ENCODE assay signal across 17 cellular contexts in the genomic region with DNA sequence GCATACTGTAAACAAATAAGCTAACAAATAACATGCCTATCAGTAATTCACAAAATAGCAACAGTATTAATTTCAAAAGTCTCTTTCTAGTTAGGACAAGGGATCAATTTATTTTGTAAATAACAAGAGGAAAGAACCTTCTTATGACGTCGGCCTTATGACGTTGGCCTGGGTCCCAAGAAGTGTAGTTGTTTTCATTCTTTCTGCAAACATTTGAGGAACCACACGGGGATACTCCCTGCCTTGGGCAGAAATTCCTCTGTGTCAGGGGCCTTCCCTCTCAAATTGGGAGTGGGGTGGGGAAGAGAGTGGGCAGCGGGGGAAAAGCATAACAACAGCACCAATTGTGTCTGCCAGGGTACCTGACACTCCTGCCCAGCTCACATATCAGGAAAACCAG. TPM values are rescaled to one million over a fixed set of nuclear protein-coding genes. Genes with fewer than 3 reads are reported as not detected.
DNase-seq lines count a peak whose midpoint lies in the region; ATAC-seq and TF ChIP-seq lines count a peak whose summit lies in the region.
"Had no signal": no experiment of that assay in that cellular context is flagged by ENCODE, and none has a peak within 500 bp of the region (broad histone marks: within the 10 kb centered on the region; RNA-seq: fewer than 3 reads in every experiment).

No MANE protein-coding gene starts in this region.

- H3K27me3 Mint-ChIP-seq in Caco-2 (ENCODE audit: insufficient read depth, unreplicated experiment) (no peaks in the 10 kb centered on the region), natural killer cell (ENCODE audit: low read depth in 2 of 2) (peaks cover 32 to 49% of the 10 kb centered on the region in 2 donors), progenitor cell of endocrine pancreas (no peaks in the 10 kb centered on the region)

- H3K9me3 ChIP-seq in Caco-2 (no peaks in the 10 kb centered on the region), adipocyte (ENCODE audit: control insufficient read depth, low read length) (no peaks in the 10 kb centered on the region)

- no peak overlapping the region for H3K27ac ChIP-seq in foreskin keratinocyte
- H3K27ac ChIP-seq: GM23248 had no signal

- peak in 1 of 2 experiments; percentile 7 for DNase-seq in Caco-2
- peak; percentile 51 for DNase-seq in adipocyte (ENCODE audit: low read depth)
- no peak for DNase-seq in foreskin keratinocyte
- DNase-seq in renal cortical epithelial cell (ENCODE audit: low read depth): peak; percentile 28
- DNase-seq in natural killer cell: no peak
- no peak for DNase-seq in progenitor cell of endocrine pancreas (ENCODE audit: low spot score, unreplicated experiment)
- no peak for DNase-seq in GDM1 (lab: John Stamatoyannopoulos, UW)
- DNase-seq: activated CD4-positive, alpha-beta T cell treated with anti-CD3 and anti-CD28 coated beads for 48 hours; aorta; GM23248; naive thymus-derived CD4-positive, alpha-beta T cell; NCI-H2171 treated with DMSO at 0.1 percent for 48 hours; stimulated activated CD8-positive, alpha-beta memory T cell treated with anti-CD3 and anti-CD28 coated beads, Interleukin-4, amount 100 ng/mL, for 48 hours; T-helper 1 cell had no signal

- H3K4me1 Mint-ChIP-seq in Caco-2 (ENCODE audit: low read depth, unreplicated experiment) (peaks cover 14% of the 10 kb centered on the region), natural killer cell (peaks cover 0 to 4% of the 10 kb centered on the region in 2 donors), progenitor cell of endocrine pancreas (ENCODE audit: low read depth) (peaks cover 5% of the 10 kb centered on the region)

- H3K36me3 ChIP-seq in Caco-2 (ENCODE audit: control insufficient read depth, insufficient read depth, low read length) (no peaks in the 10 kb centered on the region), adipocyte (ENCODE audit: control insufficient read depth, insufficient read depth, low read length, severe bottlenecking) (no peaks in the 10 kb centered on the region)

- no peak overlapping the region for H3K9ac ChIP-seq in adipocyte (ENCODE audit: low read length)
- H3K9ac ChIP-seq: GM23248 had no signal

- H3K4me3 Mint-ChIP-seq in Caco-2 (ENCODE audit: unreplicated experiment): peak overlapping the region; percentile 90
- H3K4me3 Mint-ChIP-seq in natural killer cell: no peak overlapping the region
- no peak overlapping the region for H3K4me3 Mint-ChIP-seq in progenitor cell of endocrine pancreas (ENCODE audit: low read depth)
- H3K4me3 Mint-ChIP-seq: B cell had no signal

- TF ChIP-seq CTCF in Caco-2 (IDR thresholded peaks at IDR 0.05; ENCODE audit: insufficient read depth in 1 of 2, low read depth in 1 of 2, low read length in 1 of 2, severe bottlenecking in 1 of 2, unreplicated experiment in 1 of 2) (no peak), foreskin keratinocyte (conservative IDR thresholded peaks at IDR 0.05) (no peak), natural killer cell (IDR thresholded peaks at IDR 0.05) (no peak), progenitor cell of endocrine pancreas (IDR thresholded peaks at IDR 0.05; ENCODE audit: unreplicated experiment) (no peak)

- peak overlapping the region; percentile 63 for H3K4me3 ChIP-seq in Caco-2 (ENCODE audit: low read depth, low read length)
- H3K4me3 ChIP-seq in adipocyte (ENCODE audit: low read length): no peak overlapping the region
- H3K4me3 ChIP-seq: GM12878, GM23248 had no signal

- H3K27ac Mint-ChIP-seq in Caco-2 (ENCODE audit: unreplicated experiment) (peak overlapping the region; percentile 81), natural killer cell (no peak overlapping the region), progenitor cell of endocrine pancreas (no peak overlapping the region)
- H3K27ac Mint-ChIP-seq: B cell; naive thymus-derived CD4-positive, alpha-beta T cell had no signal

- BruUV-seq in Caco-2 (replicated peaks; lab: Mats Ljungman, UMichigan): no TSS peak

- CTCF ChIA-PET in Caco-2 (lab: Charles Lee): no interaction called here

- H3K9me3 Mint-ChIP-seq in Caco-2 (ENCODE audit: unreplicated experiment) (no peaks in the 10 kb centered on the region), natural killer cell (no peaks in the 10 kb centered on the region), progenitor cell of endocrine pancreas (ENCODE audit: low read depth) (peaks cover 2% of the 10 kb centered on the region)

- ATAC-seq in foreskin keratinocyte: peak; percentile 6
- no peak for ATAC-seq in natural killer cell
- no peak for ATAC-seq in activated CD4-positive, CD25-positive, alpha-beta regulatory T cell treated with anti-CD3 and anti-CD28 coated beads, Interleukin-2, amount 50 U/mL, for 24 hours
- ATAC-seq: GM12878; naive thymus-derived CD4-positive, alpha-beta T cell had no signal

- peaks cover 8% of the 10 kb centered on the region; the same call in 1 of the 2 replicates for H3K4me1 ChIP-seq in Caco-2
- H3K4me1 ChIP-seq in adipocyte (ENCODE audit: control insufficient read depth, insufficient read depth, low read length): peaks cover 11% of the 10 kb centered on the region
- peaks cover 6% of the 10 kb centered on the region for H3K4me1 ChIP-seq in foreskin keratinocyte

- H3K27me3 ChIP-seq in Caco-2 (replicated peaks; ENCODE audit: control insufficient read depth, insufficient read depth, low read length): no peaks in the 10 kb centered on the region
- H3K27me3 ChIP-seq in adipocyte (replicated peaks; ENCODE audit: control insufficient read depth, insufficient read depth, low read length): no peaks in the 10 kb centered on the region
- H3K27me3 ChIP-seq in foreskin keratinocyte: no peaks in the 10 kb centered on the region

- intact Hi-C loops in Caco-2 (cut with micrococcal nuclease; ENCODE audit: unreplicated experiment) (loop anchor here (1.0 kb wide), 2 partner anchors 10 to 25 kb away; no protein-coding TSS in a partner anchor), natural killer cell (cut with micrococcal nuclease) (no loop called here)

- POLR2A ChIA-PET in Caco-2 (lab: Charles Lee): no interaction called here

- H3K36me3 Mint-ChIP-seq in Caco-2 (ENCODE audit: insufficient read depth, unreplicated experiment) (no peaks in the 10 kb centered on the region), natural killer cell (no peaks in the 10 kb centered on the region), progenitor cell of endocrine pancreas (ENCODE audit: insufficient read depth) (no peaks in the 10 kb centered on the region)
- H3K36me3 Mint-ChIP-seq: naive thymus-derived CD4-positive, alpha-beta T cell had no signal

RNA-seq across cellular contexts. Expression of a gene that starts 1.3 kb away (rescaled TPM):
- total RNA-seq in Caco-2 (2022) (6.9 and 7.6 TPM in 2 replicates), foreskin keratinocyte (3.9 and 4.0 TPM in 2 replicates), renal cortical epithelial cell (3.8 and 5.5 TPM in 2 replicates), natural killer cell (not detected), progenitor cell of endocrine pancreas (2.2 and 2.9 TPM in 2 replicates)
- 0.78 and 1.4 TPM in 2 replicates for polyA plus RNA-seq in foreskin keratinocyte
- total RNA-seq: GM12878; naive thymus-derived CD4-positive, alpha-beta T cell had no signal

Comparison
In these comparisons a context has a peak if more than half of its experiments do, and no peak if none do; other contexts are left out.
1. DNase-seq: peak in adipocyte (single experiment) and renal cortical epithelial cell (single experiment); none in foreskin keratinocyte (0 of 2), natural killer cell (single experiment), progenitor cell of endocrine pancreas (single experiment) and GDM1 (single experiment).